8 cellular contexts compared by ENCODE assay signal in the genomic region with DNA sequence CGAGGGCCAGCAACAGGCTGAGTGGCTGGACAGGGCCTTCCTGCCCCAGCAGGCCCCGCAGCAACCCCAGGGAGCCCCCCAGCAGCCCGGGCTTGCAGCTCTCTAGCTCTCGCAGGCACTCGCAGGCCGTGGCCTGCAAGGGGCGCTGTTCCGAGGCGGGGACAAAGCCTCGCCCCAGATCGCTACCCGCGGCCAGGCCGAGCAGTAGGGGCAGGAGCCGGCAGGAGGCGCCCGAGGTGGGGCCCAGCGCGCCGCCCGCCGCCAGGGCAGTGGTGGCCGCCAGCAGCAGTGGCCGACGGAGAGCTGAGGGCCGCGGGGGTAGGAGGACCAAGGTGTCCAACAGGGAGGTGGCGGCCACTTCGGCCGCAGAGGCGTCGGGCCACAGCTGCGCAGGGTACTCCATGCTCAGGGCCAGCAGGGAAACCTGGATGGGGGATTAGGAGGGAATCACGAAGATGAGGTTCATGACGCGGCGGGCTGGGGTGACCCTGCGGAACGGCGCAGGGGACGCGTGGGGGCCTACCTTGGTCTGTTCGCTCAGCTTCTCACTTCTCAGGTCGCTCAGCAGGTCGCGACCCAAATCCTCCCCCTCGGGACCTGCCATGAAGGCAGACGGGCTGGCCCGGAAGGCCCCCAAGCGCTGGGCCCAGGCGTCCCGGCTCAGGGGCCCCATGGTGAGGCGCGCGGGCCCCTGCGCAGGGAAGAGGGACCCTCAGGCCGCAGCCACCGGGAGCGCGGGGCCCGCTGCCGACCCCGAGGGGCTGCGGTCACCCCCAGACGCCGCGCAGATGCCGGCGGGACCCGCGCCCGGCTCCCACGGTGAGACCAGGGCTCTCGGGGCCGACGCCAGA. TPM values are rescaled to one million over a fixed set of nuclear protein-coding genes. Genes with fewer than 3 reads are reported as not detected.
DNase-seq lines count a peak whose midpoint lies in the region; ATAC-seq, FAIRE-seq and TF ChIP-seq lines count a peak whose summit lies in the region.

No MANE protein-coding gene starts in this region.

- no peak overlapping the region; the same call in 1 of the 2 replicates for H3K27ac ChIP-seq in HUES64 (ENCODE audit: low read depth, low read length)
- H3K27ac ChIP-seq in SJCRH30 = no peak overlapping the region
- H3K27ac ChIP-seq in neutrophil = peak overlapping the region; percentile 98
- H3K27ac ChIP-seq in subcutaneous abdominal adipose tissue (ENCODE audit: low read depth, low read length) = peak overlapping the region; percentile 85

- peak; percentile 39 for ATAC-seq in GM19467 (IDR thresholded peaks at IDR 0.05; ENCODE audit: unreplicated experiment)

- no peaks in the 10 kb centered on the region for H3K9me3 ChIP-seq in HUES64 (ENCODE audit: insufficient read depth, low read depth, low read length)
- H3K9me3 ChIP-seq in SJCRH30 (replicated peaks) = no peaks in the 10 kb centered on the region
- H3K9me3 ChIP-seq in neutrophil = no peaks in the 10 kb centered on the region
- no peaks in the 10 kb centered on the region for H3K9me3 ChIP-seq in subcutaneous abdominal adipose tissue (ENCODE audit: control insufficient read depth in 5 of 5, low read length in 5 of 5)

- peak; percentile 58 for DNase-seq in COLO829 (ENCODE audit: low spot score)
- DNase-seq in SJCRH30 = no peak
- DNase-seq in activated naive CD4-positive, alpha-beta T cell (lab: John Stamatoyannopoulos, UW) = peak; percentile 31 to 63 (median 45)
- DNase-seq in frontal cortex (ENCODE audit: low spot score in 2 of 2) = peak; percentile 81 to 86

- peaks cover 43% of the 10 kb centered on the region for H3K27me3 ChIP-seq in HUES64 (ENCODE audit: insufficient read depth, low read length)
- 0 out of 2 replicates have a peak, but pooled peaks cover 4% of the 10 kb centered on the region for H3K27me3 ChIP-seq in SJCRH30
- peaks cover 17% of the 10 kb centered on the region for H3K27me3 ChIP-seq in neutrophil
- peaks cover 0 to 4% (median 0%) of the 10 kb centered on the region in 5 donors for H3K27me3 ChIP-seq in subcutaneous abdominal adipose tissue (ENCODE audit: control insufficient read depth in 5 of 5, insufficient read depth in 4 of 5, low read length in 5 of 5)

- 6% methylated on average over 76 of the region's 76 CpGs for WGBS in HUES64

- TF ChIP-seq CTCF in neutrophil (IDR thresholded peaks at IDR 0.05) = peak; percentile 100

- H3K4me1 ChIP-seq in HUES64 (ENCODE audit: insufficient read depth, low read length) (no peaks in the 10 kb centered on the region), SJCRH30 (no peaks in the 10 kb centered on the region), neutrophil (ENCODE audit: control insufficient read depth in 1 of 2, insufficient read depth in 1 of 2, low read depth in 1 of 2, low read length in 1 of 2) (peaks cover 52 to 56% of the 10 kb centered on the region in 2 experiments), subcutaneous abdominal adipose tissue (ENCODE audit: control insufficient read depth in 5 of 5, insufficient read depth in 5 of 5, low read length in 5 of 5) (peaks cover 7 to 53% (median 51%) of the 10 kb centered on the region in 5 donors)

- H3K4me3 ChIP-seq in HUES64 (ENCODE audit: low read length) = peak overlapping the region; percentile 63
- H3K4me3 ChIP-seq in SJCRH30 = peak overlapping the region; percentile 63
- H3K4me3 ChIP-seq in neutrophil (ENCODE audit: low read depth in 1 of 2, low read length in 1 of 2) = peak overlapping the region; percentile 76 to 94
- peak overlapping the region; percentile 19 to 87 (median 83) for H3K4me3 ChIP-seq in subcutaneous abdominal adipose tissue (ENCODE audit: low read depth in 1 of 5, low read length in 5 of 5)

- H3K36me3 ChIP-seq in HUES64 (ENCODE audit: insufficient read depth, low read length) (peaks cover 6% of the 10 kb centered on the region; the same call in 1 of the 2 replicates), SJCRH30 (no peaks in the 10 kb centered on the region), neutrophil (peaks cover 33% of the 10 kb centered on the region), subcutaneous abdominal adipose tissue (ENCODE audit: control insufficient read depth in 5 of 5, insufficient read depth in 5 of 5, low read length in 5 of 5) (peaks cover 0 to 26% (median 22%) of the 10 kb centered on the region in 5 donors)

- FAIRE-seq in frontal cortex (lab: Jason Lieb, UNC) = no peak

- H3K9ac ChIP-seq in HUES64 (ENCODE audit: low read depth, low read length) (peak overlapping the region; percentile 68), subcutaneous abdominal adipose tissue (ENCODE audit: low read length in 5 of 5) (peak overlapping the region in 4 of 5 donors; percentile 83 to 95 (median 90))

RNA-seq across cellular contexts. Expression of gene AP5B1, which starts 0.6 kb away (rescaled TPM):
- 3.3 TPM for polyA plus RNA-seq in HUES64 (2013, experiment 1 of 2)
- polyA plus RNA-seq in HUES64 (2013, experiment 2 of 2) = 5.6 TPM
- 1.8 and 2.0 TPM in 2 replicates for total RNA-seq in SJCRH30 (2014; rRNA removed; shearing (Covaris generic))
- 4.1 TPM for total RNA-seq in frontal cortex

RNA-seq across cellular contexts. Expression of gene OVOL1, which starts 6.7 kb away (rescaled TPM):
- polyA plus RNA-seq in HUES64 (2013, experiment 1 of 2) = 1.2 TPM
- 1.2 TPM for polyA plus RNA-seq in HUES64 (2013, experiment 2 of 2)
- total RNA-seq in SJCRH30 (2014; rRNA removed; shearing (Covaris generic)) = not detected in 2 replicates
- total RNA-seq in frontal cortex = under 0.01 TPM

RNA-seq across cellular contexts. Expression of gene SNX32, which starts 53.6 kb away (rescaled TPM):
- 1.00 TPM for polyA plus RNA-seq in HUES64 (2013, experiment 1 of 2)
- 1.7 TPM for polyA plus RNA-seq in HUES64 (2013, experiment 2 of 2)
- total RNA-seq in SJCRH30 (2014; rRNA removed; shearing (Covaris generic)) = 0.04 TPM in 1 of 2 replicates, not detected in the other
- 6.1 TPM for total RNA-seq in frontal cortex

RNA-seq across cellular contexts. Expression of gene RNASEH2C, which starts 59.5 kb away (rescaled TPM):
- 28.6 TPM for polyA plus RNA-seq in HUES64 (2013, experiment 1 of 2)
- 30.2 TPM for polyA plus RNA-seq in HUES64 (2013, experiment 2 of 2)
- 49.3 and 50.9 TPM in 2 replicates for total RNA-seq in SJCRH30 (2014; rRNA removed; shearing (Covaris generic))
- 9.4 TPM for total RNA-seq in frontal cortex

Comparison
In these comparisons a context has a peak if more than half of its experiments do, and no peak if none do; other contexts are left out.
1. DNase-seq: peak in COLO829 (single experiment), activated naive CD4-positive, alpha-beta T cell (4 of 4) and frontal cortex (2 of 2); none in SJCRH30 (0 of 2).
2. H3K27ac ChIP-seq: peak in neutrophil (single experiment) and subcutaneous abdominal adipose tissue (single experiment); none in HUES64 (single experiment) and SJCRH30 (single experiment).
3. Peak in every context shown above with its lines, with median percentiles within 50 percentile points of each other: H3K4me3 ChIP-seq.